Comparison of ENCODE assay signal across 15 cellular contexts in the genomic region with DNA sequence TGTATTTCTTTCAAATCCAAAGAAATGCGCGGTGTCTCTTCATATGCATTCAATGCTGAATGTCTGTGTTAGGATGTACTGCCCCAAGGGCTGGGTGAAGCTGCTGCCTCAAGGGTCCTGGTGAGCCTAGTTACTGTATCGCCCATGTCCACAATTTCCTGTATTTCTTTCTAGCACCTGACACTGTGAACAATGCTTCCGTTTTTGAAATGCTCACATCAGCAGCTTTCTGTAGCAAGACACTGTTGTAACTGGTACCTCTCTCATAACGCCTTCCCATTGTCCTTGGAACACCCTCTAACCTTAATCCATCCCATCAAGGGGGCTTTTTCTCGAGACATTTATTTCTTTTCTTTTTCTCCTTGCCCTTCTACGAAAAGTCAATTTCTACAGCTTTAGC.
"Had no signal": no experiment of that assay in that cellular context is flagged by ENCODE, and none has a peak within 500 bp of the region (broad histone marks: within the 10 kb centered on the region; RNA-seq: fewer than 3 reads in every experiment).

No MANE protein-coding gene starts in this region.

- H3K9ac ChIP-seq: parathyroid adenoma had no signal

- H3K79me2 ChIP-seq: parathyroid adenoma had no signal

- H3K4me3 Mint-ChIP-seq: activated naive CD4-positive, alpha-beta T cell treated with anti-CD3 and anti-CD28 coated beads, Interleukin-2, amount 50 U/mL, for 24 hours; naive B cell; stimulated activated naive B cell treated with anti-CD40 and anti-IgM and Interleukin-4, amounts not matched to agents 10 μg/mL and 1 μg/mL and 100 μg/mL, for 72 hours had no signal

- H3K27ac ChIP-seq: body of pancreas, epithelial cell of prostate, parathyroid adenoma, tibial artery, uterus had no signal

- H3K9me3 ChIP-seq: body of pancreas, tibial artery, uterus had no signal

- H3K27me3 Mint-ChIP-seq: activated naive CD4-positive, alpha-beta T cell treated with anti-CD3 and anti-CD28 coated beads, Interleukin-2, amount 50 U/mL, for 24 hours had no signal

- DNase-seq: activated CD4-positive, alpha-beta T cell treated with anti-CD3 and anti-CD28 coated beads for 1 hour; activated CD4-positive, alpha-beta T cell treated with anti-CD3 and anti-CD28 coated beads, Interleukin-2, amount 50 U/mL, for 48 hours; activated T-cell treated with anti-CD3 and anti-CD28 coated beads, Interleukin-2, amount 50 U/mL, for 1 hour; body of pancreas; effector memory CD4-positive, alpha-beta T cell; foreskin melanocyte; naive B cell; stimulated activated CD4-positive, alpha-beta T cell treated with anti-CD3 and anti-CD28 coated beads, Interleukin-15, amount 100 ng/mL, for 24 hours; stimulated activated CD4-positive, alpha-beta T cell treated with anti-CD3 and anti-CD28 coated beads, Interleukin-4, amount 100 ng/mL, for 1 hour; stimulated activated naive B cell treated with anti-CD40 and anti-IgM and Interleukin-4, amounts not matched to agents 10 μg/mL and 1 μg/mL and 100 μg/mL, for 72 hours; tibial artery; uterus had no signal

- H3K36me3 ChIP-seq: uterus had no signal

- ATAC-seq: body of pancreas; stimulated activated naive B cell treated with anti-CD40 and anti-IgM and Interleukin-4, amounts not matched to agents 10 μg/mL and 1 μg/mL and 100 μg/mL, for 72 hours had no signal

- H3K27me3 ChIP-seq: body of pancreas, tibial artery, uterus had no signal

- H3K4me1 ChIP-seq: body of pancreas, parathyroid adenoma had no signal

- H3K4me3 ChIP-seq: body of pancreas, tibial artery, uterus had no signal

- H3K36me3 Mint-ChIP-seq: activated naive CD4-positive, alpha-beta T cell treated with anti-CD3 and anti-CD28 coated beads, Interleukin-2, amount 50 U/mL, for 24 hours; naive B cell; stimulated activated naive B cell treated with anti-CD40 and anti-IgM and Interleukin-4, amounts not matched to agents 10 μg/mL and 1 μg/mL and 100 μg/mL, for 72 hours had no signal

- H3K27ac Mint-ChIP-seq: activated naive CD4-positive, alpha-beta T cell treated with anti-CD3 and anti-CD28 coated beads, Interleukin-2, amount 50 U/mL, for 24 hours; naive B cell; stimulated activated naive B cell treated with anti-CD40 and anti-IgM and Interleukin-4, amounts not matched to agents 10 μg/mL and 1 μg/mL and 100 μg/mL, for 72 hours had no signal

- H2AFZ ChIP-seq: parathyroid adenoma had no signal

- H3K4me1 Mint-ChIP-seq: naive B cell; stimulated activated naive B cell treated with anti-CD40 and anti-IgM and Interleukin-4, amounts not matched to agents 10 μg/mL and 1 μg/mL and 100 μg/mL, for 72 hours had no signal

- H3K9me3 Mint-ChIP-seq: activated naive CD4-positive, alpha-beta T cell treated with anti-CD3 and anti-CD28 coated beads, Interleukin-2, amount 50 U/mL, for 24 hours; stimulated activated naive B cell treated with anti-CD40 and anti-IgM and Interleukin-4, amounts not matched to agents 10 μg/mL and 1 μg/mL and 100 μg/mL, for 72 hours had no signal
